17 cellular contexts compared by ENCODE assay signal in the genomic region with DNA sequence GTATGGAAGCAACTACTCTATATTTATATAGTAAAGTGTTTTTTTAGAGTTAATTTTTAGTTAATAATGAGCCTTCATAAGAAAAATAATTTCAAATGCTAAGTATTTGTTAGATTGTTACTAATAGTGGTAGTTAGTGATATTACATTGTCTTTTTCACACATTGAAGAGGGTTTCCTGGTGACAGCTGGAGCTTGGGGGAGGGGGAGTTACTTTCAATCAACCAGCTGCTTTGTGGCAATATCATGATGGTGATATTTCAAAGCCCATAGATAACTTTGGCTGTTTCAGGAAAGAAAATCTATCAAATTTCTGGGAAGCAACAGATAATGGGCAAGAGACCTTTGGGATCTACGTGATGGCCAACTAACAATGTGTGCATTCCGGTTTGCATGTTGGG. TPM values are rescaled to one million over a fixed set of nuclear protein-coding genes. Genes with fewer than 3 reads are reported as not detected.
DNase-seq lines count a peak whose midpoint lies in the region; ATAC-seq, FAIRE-seq and TF ChIP-seq lines count a peak whose summit lies in the region.
"Had no signal": no experiment of that assay in that cellular context is flagged by ENCODE, and none has a peak within 500 bp of the region (broad histone marks: within the 10 kb centered on the region; RNA-seq: fewer than 3 reads in every experiment).

No MANE protein-coding gene starts in this region.

- intact Hi-C loops in K562 (cut with micrococcal nuclease) = no loop called here

- H3K9me1 ChIP-seq in K562 (ENCODE audit: control insufficient read depth, insufficient read depth, low read length) = no peaks in the 10 kb centered on the region

- no peak for FAIRE-seq in K562 (lab: Jason Lieb, UNC)

- no peak for TF ChIP-seq RAD21 in K562 (CRISPR knock-in tag; conservative IDR thresholded peaks at IDR 0.05 in 1 of 2, IDR thresholded peaks at IDR 0.05 in 1 of 2)

- no peak for DNase-seq in CD8-positive, alpha-beta memory T cell
- no peak for DNase-seq in GM12864 (ENCODE audit: low read depth)
- peak; percentile 87 for DNase-seq in NCI-H82 (lab: John Stamatoyannopoulos, UW)
- no peak for DNase-seq in K562 (ENCODE audit: extremely low read depth in 1 of 4, low spot score in 3 of 4)
- DNase-seq in activated CD4-positive, alpha-beta T cell treated with anti-CD3 and anti-CD28 coated beads for 1 hour = no peak
- no peak for DNase-seq in G401 (ENCODE audit: low spot score)
- DNase-seq in HUDEP-2 (lab: John Stamatoyannopoulos, UW; ENCODE audit: unreplicated experiment in 76 of 76) = no peak
- DNase-seq: activated CD8-positive, alpha-beta memory T cell treated with anti-CD3 and anti-CD28 coated beads for 24 hours; effector memory CD8-positive, alpha-beta T cell; left lung; MM.1S; NCI-H2107; substantia nigra had no signal

- no TSS peak for BruUV-seq in K562 (replicated peaks; lab: Mats Ljungman, UMichigan)

- H3K4me1 Mint-ChIP-seq in CD8-positive, alpha-beta memory T cell = peaks cover 61 to 84% (median 73%) of the 10 kb centered on the region in 3 donors

- no peaks in the 10 kb centered on the region for H3K9me3 Mint-ChIP-seq in CD8-positive, alpha-beta memory T cell
- H3K9me3 Mint-ChIP-seq: activated naive CD4-positive, alpha-beta T cell treated with anti-CD3 and anti-CD28 coated beads, Interleukin-2, amount 50 U/mL, for 72 hours; effector memory CD8-positive, alpha-beta T cell had no signal

- H3K36me3 ChIP-seq in CD8-positive, alpha-beta memory T cell (ENCODE audit: insufficient read depth, low read length) = no peaks in the 10 kb centered on the region
- peaks cover 13% of the 10 kb centered on the region; the same call in 2 of the 3 replicates for H3K36me3 ChIP-seq in K562 (ENCODE audit: control insufficient read depth, insufficient read depth, low read length)
- H3K36me3 ChIP-seq: prostate gland had no signal

- H3K9me3 ChIP-seq in CD8-positive, alpha-beta memory T cell (ENCODE audit: low read length) = no peaks in the 10 kb centered on the region
- no peaks in the 10 kb centered on the region for H3K9me3 ChIP-seq in K562 (replicated peaks; ENCODE audit: control insufficient read depth, insufficient read depth, low read depth, low read length)
- H3K9me3 ChIP-seq: left lung, prostate gland had no signal

- no peaks in the 10 kb centered on the region for H4K20me1 ChIP-seq in K562 (replicated peaks; ENCODE audit: control insufficient read depth, insufficient read depth, low read length)

- H3K9ac ChIP-seq in K562 (ENCODE audit: insufficient read depth in 1 of 2, low read depth in 2 of 2, low read length in 2 of 2) = peak overlapping the region in 1 of 2 experiments; percentile 97; a peak in 2 of 4 replicates

- POLR2A ChIA-PET in CD8-positive, alpha-beta memory T cell (lab: Charles Lee) = no interaction called here
- POLR2A ChIA-PET in K562 (lab: Yijun Ruan, JAX) = interaction anchor here (1.7 kb wide), 1 partner anchor 8 kb away, joined by 6 read pairs; no protein-coding TSS in a partner anchor

- CTCF ChIA-PET in CD8-positive, alpha-beta memory T cell (lab: Charles Lee) = interaction anchor here (0.7 to 1.2 kb wide), 3 partner anchors 26 to 48 kb away, joined by 3 read pairs; a partner anchor contains a TSS
- CTCF ChIA-PET in K562 (lab: Yijun Ruan, JAX; ENCODE audit: low intra/inter-chr PET ratio) = no interaction called here

- no peak overlapping the region for H2AFZ ChIP-seq in K562 (ENCODE audit: low read depth, low read length)

- peaks cover 50% of the 10 kb centered on the region for H3K4me1 ChIP-seq in CD8-positive, alpha-beta memory T cell (ENCODE audit: insufficient read depth, low read length)
- peaks cover 9% of the 10 kb centered on the region in 2 experiments for H3K4me1 ChIP-seq in K562 (replicated peaks in 1 of 2; ENCODE audit: control insufficient read depth in 2 of 2, insufficient read depth in 2 of 2, low read length in 2 of 2)

- H3K27me3 ChIP-seq in CD8-positive, alpha-beta memory T cell (ENCODE audit: insufficient read depth, low read length, poor library complexity, severe bottlenecking) = no peaks in the 10 kb centered on the region
- H3K27me3 ChIP-seq in K562 (ENCODE audit: control insufficient read depth in 2 of 2, insufficient read depth in 2 of 2, low read length in 2 of 2) = no peaks in the 10 kb centered on the region
- H3K27me3 ChIP-seq: left lung, SJSA1 had no signal

- peak overlapping the region; percentile 53 for H3K4me2 ChIP-seq in K562 (ENCODE audit: insufficient read depth, low read length)

- H3K27ac Mint-ChIP-seq in CD8-positive, alpha-beta memory T cell = peak overlapping the region; percentile 74 to 100 (median 97)

- in situ Hi-C loops in K562 (cut with MboI) (no loop called here), G401 (cut with HindIII; ENCODE audit: low sequenced_read_pairs) (no loop called here)

- H3K27ac ChIP-seq in CD8-positive, alpha-beta memory T cell (ENCODE audit: low read depth, low read length) = no peak overlapping the region
- peak overlapping the region; percentile 100 for H3K27ac ChIP-seq in K562 (ENCODE audit: extremely low read depth, low read depth, low read length)
- H3K27ac ChIP-seq: left lung, prostate gland, SJSA1 had no signal

- ATAC-seq in K562 (no peak), GM19035 (IDR thresholded peaks at IDR 0.05; ENCODE audit: unreplicated experiment) (no peak)
- ATAC-seq: activated naive CD4-positive, alpha-beta T cell treated with anti-CD3 and anti-CD28 coated beads, Interleukin-2, amount 50 U/mL, for 72 hours; effector memory CD8-positive, alpha-beta T cell; left lung had no signal

- H3K4me3 Mint-ChIP-seq in CD8-positive, alpha-beta memory T cell = peak overlapping the region in 3 of 7 donors; percentile 27 to 61 (median 32)

- no peak for TF ChIP-seq EP300 in K562 (IDR thresholded peaks at IDR 0.05; ENCODE audit: low read length)

- WGBS in K562 (ENCODE audit: insufficient coverage, low coverage, missing lambda C conversion rate) = 17% methylated on average over 2 of the region's 2 CpGs

- no peak for TF ChIP-seq POLR2A in K562 (conservative IDR thresholded peaks at IDR 0.05)

- H3K79me2 ChIP-seq in K562 (ENCODE audit: control insufficient read depth, insufficient read depth, low read length) = peaks cover 96% of the 10 kb centered on the region

- peaks cover 0 to 13% (median 2%) of the 10 kb centered on the region in 3 donors for H3K36me3 Mint-ChIP-seq in CD8-positive, alpha-beta memory T cell

- TF ChIP-seq CTCF in GM12864 (IDR thresholded peaks at IDR 0.05; ENCODE audit: low read depth, low read length, missing control alignments) (no peak), K562 (IDR thresholded peaks at IDR 0.05 in 2 of 3, conservative IDR thresholded peaks at IDR 0.05 in 1 of 3; ENCODE audit: insufficient read depth in 2 of 3, low read depth in 1 of 3, low read length in 3 of 3) (no peak)

- peaks cover 0 to 2% of the 10 kb centered on the region in 2 donors for H3K27me3 Mint-ChIP-seq in CD8-positive, alpha-beta memory T cell
- H3K27me3 Mint-ChIP-seq: effector memory CD8-positive, alpha-beta T cell had no signal

- H3K4me3 ChIP-seq in CD8-positive, alpha-beta memory T cell (ENCODE audit: low read length) = no peak overlapping the region
- H3K4me3 ChIP-seq in GM12864 (ENCODE audit: low read depth, low read length) (peak overlapping the region; percentile 56; the same call in 1 of the 2 replicates), K562 (no peak overlapping the region)
- H3K4me3 ChIP-seq: left lung, prostate gland, SJSA1 had no signal

RNA-seq across cellular contexts. Expression of a gene that starts 4.1 kb away (rescaled TPM):
- 10 to 100 TPM; 32.8 to 35.7 TPM for total RNA-seq in CD8-positive, alpha-beta memory T cell
- polyA plus RNA-seq in CD8-positive, alpha-beta memory T cell = 19.2 TPM
- total RNA-seq in K562 (2011; cell fraction: chromatin; rRNA removed; ENCODE audit: low replicate concordance) = 108 and 192 TPM in 2 replicates
- 31.2 and 43.4 TPM in 2 replicates for total RNA-seq in K562 (2011; cell fraction: nucleolus; rRNA removed)
- 85.6 and 92.8 TPM in 2 replicates for total RNA-seq in K562 (2011; cell fraction: nucleoplasm; rRNA removed)
- total RNA-seq in K562 (2014; rRNA removed) (4.8 and 8.6 TPM in 2 replicates), K562 (2014; rRNA removed; fragmentation: Illumina TruSeq; extraction: Trizol) (26.9 and 28.0 TPM in 2 replicates), K562 (2015; rRNA removed; fragmentation: Illumina TruSeq; extraction: Trizol) (14.4 and 15.6 TPM in 2 replicates), K562 (2021) (30.8 and 33.8 TPM in 2 replicates)
- polyA plus RNA-seq in K562 (2011; rRNA removed) (28.6 and 34.8 TPM in 2 replicates), K562 (2014; fragmentation: Illumina TruSeq; extraction: Trizol) (24.0 and 24.9 TPM in 2 replicates), K562 (2014; fragmentation: Nextera tagmentation; extraction: Ambion mirVana) (10 to 100 TPM in 1 of 2 experiments, 1 to 10 TPM in 1; 9.1 to 14.2 TPM), K562 (2014; rRNA removed) (10.6 and 13.6 TPM in 2 replicates)
- polyA plus RNA-seq in K562 (2011; cell fraction: cytosol; rRNA removed) = 13.1 and 17.5 TPM in 2 replicates
- polyA plus RNA-seq in K562 (2011; cell fraction: nucleus; rRNA removed) = 20.6 and 30.3 TPM in 2 replicates
- 18.0 and 23.4 TPM in 2 replicates for polyA plus RNA-seq in K562 (2012)
- polyA minus RNA-seq in K562 (2011; rRNA and poly(A)+ RNA removed) = 102 and 135 TPM in 2 replicates
- polyA minus RNA-seq in K562 (2011; cell fraction: cytosol; rRNA and poly(A)+ RNA removed) = 23.8 and 36.8 TPM in 2 replicates
- polyA minus RNA-seq in K562 (2011; cell fraction: nucleus; rRNA and poly(A)+ RNA removed) = 42.4 and 73.3 TPM in 2 replicates
- 4.0 and 7.9 TPM in 2 replicates for total RNA-seq in G401 (2014; rRNA removed; shearing (Covaris generic))

RNA-seq across cellular contexts. Expression of a gene that starts 40.3 kb away (rescaled TPM):
- total RNA-seq in CD8-positive, alpha-beta memory T cell = 1 to 10 TPM; 3.6 to 3.9 TPM
- polyA plus RNA-seq in CD8-positive, alpha-beta memory T cell = 0.20 TPM
- 0.42 and 0.60 TPM in 2 replicates for total RNA-seq in K562 (2011; cell fraction: chromatin; rRNA removed; ENCODE audit: low replicate concordance)
- 0.67 and 0.92 TPM in 2 replicates for total RNA-seq in K562 (2011; cell fraction: nucleolus; rRNA removed)
- 0.23 and 0.29 TPM in 2 replicates for total RNA-seq in K562 (2011; cell fraction: nucleoplasm; rRNA removed)
- 0.12 and 0.14 TPM in 2 replicates for total RNA-seq in K562 (2014; rRNA removed)
- 0.03 and 0.04 TPM in 2 replicates for total RNA-seq in K562 (2014; rRNA removed; fragmentation: Illumina TruSeq; extraction: Trizol)
- 0.11 TPM in 2 replicates for total RNA-seq in K562 (2015; rRNA removed; fragmentation: Illumina TruSeq; extraction: Trizol)
- total RNA-seq in K562 (2021) = 0.31 and 0.51 TPM in 2 replicates
- 0.01 and 0.04 TPM in 2 replicates for polyA plus RNA-seq in K562 (2011; rRNA removed)
- polyA plus RNA-seq in K562 (2011; cell fraction: cytosol; rRNA removed) = under 0.01 and 0.18 TPM in 2 replicates
- polyA plus RNA-seq in K562 (2011; cell fraction: nucleus; rRNA removed) = 0.03 and 0.40 TPM in 2 replicates
- polyA plus RNA-seq in K562 (2012) = 0.12 and 0.14 TPM in 2 replicates
- polyA plus RNA-seq in K562 (2014; fragmentation: Illumina TruSeq; extraction: Trizol) = 0.06 TPM in 2 replicates
- under 1 TPM in 1 of 2 experiments, not detected in 1; under 0.01 TPM for polyA plus RNA-seq in K562 (2014; fragmentation: Nextera tagmentation; extraction: Ambion mirVana)
- polyA plus RNA-seq in K562 (2014; rRNA removed) = 0.09 and 0.20 TPM in 2 replicates
- polyA minus RNA-seq in K562 (2011; rRNA and poly(A)+ RNA removed) = 0.03 and 0.07 TPM in 2 replicates
- polyA minus RNA-seq in K562 (2011; cell fraction: cytosol; rRNA and poly(A)+ RNA removed) = 0.19 TPM in 1 of 2 replicates, not detected in the other
- 0.11 and 0.40 TPM in 2 replicates for polyA minus RNA-seq in K562 (2011; cell fraction: nucleus; rRNA and poly(A)+ RNA removed)
- total RNA-seq in G401 (2014; rRNA removed; shearing (Covaris generic)) = 24.6 and 26.5 TPM in 2 replicates
